1 cellular context compared by ENCODE assay signal in genomic region chr2:210225461-210225798, GRCh38.
TF ChIP-seq lines count a peak whose summit lies in the region.

No MANE protein-coding gene starts in this region.

TF ChIP-seq in HepG2, 621 proteins besides CTCF, POLR2A, EP300 and RAD21:
- TF ChIP-seq ZNF639 (CRISPR knock-in tag; conservative IDR thresholded peaks at IDR 0.05) (no peak), ZNF543 (CRISPR knock-in tag; IDR thresholded peaks at IDR 0.05) (no peak), E2F1 (CRISPR knock-in tag; IDR thresholded peaks at IDR 0.05) (no peak), MTF2 (CRISPR knock-in tag; IDR thresholded peaks at IDR 0.05; ENCODE audit: borderline replicate concordance) (0 out of 2 replicates have a peak, but pooled peaks have one; percentile 16), MTERF4 (CRISPR knock-in tag; IDR thresholded peaks at IDR 0.05) (0 out of 2 replicates have a peak, but pooled peaks have one; percentile 24), ZNF607 (CRISPR knock-in tag; IDR thresholded peaks at IDR 0.05; ENCODE audit: borderline replicate concordance) (no peak), USF2 (IDR thresholded peaks at IDR 0.05; ENCODE audit: low read depth, low read length) (no peak), USF2 (CRISPR knock-in tag; IDR thresholded peaks at IDR 0.05; ENCODE audit: borderline replicate concordance) (no peak), TBL1XR1 (IDR thresholded peaks at IDR 0.05; ENCODE audit: borderline replicate concordance, low read length, partially characterized antibody) (no peak), CENPT (CRISPR knock-in tag; IDR thresholded peaks at IDR 0.05; ENCODE audit: low read depth) (no peak), CBX2 (IDR thresholded peaks at IDR 0.05; ENCODE audit: low read depth, low read length) (peak; percentile 90), CBX2 (CRISPR knock-in tag; IDR thresholded peaks at IDR 0.05; ENCODE audit: low read depth) (no peak), ZNF883 (CRISPR knock-in tag; IDR thresholded peaks at IDR 0.05; ENCODE audit: not compliant biosample characterization) (no peak), TFE3 (CRISPR knock-in tag; IDR thresholded peaks at IDR 0.05) (no peak), ZBTB14 (CRISPR knock-in tag; IDR thresholded peaks at IDR 0.05) (no peak), LCORL (IDR thresholded peaks at IDR 0.05) (no peak), LCORL (CRISPR knock-in tag; IDR thresholded peaks at IDR 0.05) (0 out of 2 replicates have a peak, but pooled peaks have one; percentile 4), ZNF451 (CRISPR knock-in tag; IDR thresholded peaks at IDR 0.05) (no peak), ZNF383 (CRISPR knock-in tag; IDR thresholded peaks at IDR 0.05; ENCODE audit: borderline replicate concordance) (no peak), ZNF616 (CRISPR knock-in tag; IDR thresholded peaks at IDR 0.05; ENCODE audit: low read depth) (no peak), ZNF362 (CRISPR knock-in tag; IDR thresholded peaks at IDR 0.05; ENCODE audit: borderline replicate concordance) (no peak), HMGXB3 (CRISPR knock-in tag; IDR thresholded peaks at IDR 0.05; ENCODE audit: borderline replicate concordance) (no peak), ZNF776 (CRISPR knock-in tag; IDR thresholded peaks at IDR 0.05) (no peak), NR2C2 (CRISPR knock-in tag; IDR thresholded peaks at IDR 0.05; ENCODE audit: borderline replicate concordance) (no peak), PRDM4 (CRISPR knock-in tag; IDR thresholded peaks at IDR 0.05; ENCODE audit: borderline replicate concordance) (no peak), ARID4A (CRISPR knock-in tag; IDR thresholded peaks at IDR 0.05; ENCODE audit: borderline replicate concordance) (peak; percentile 5; the same call in 1 of the 2 replicates)
